Comparison of ENCODE assay signal across 10 cellular contexts in genomic region chr9:110977259-110977709, GRCh38.
DNase-seq lines count a peak whose midpoint lies in the region; ATAC-seq and TF ChIP-seq lines count a peak whose summit lies in the region.
"Had no signal": no experiment of that assay in that cellular context is flagged by ENCODE, and none has a peak within 500 bp of the region (broad histone marks: within the 10 kb centered on the region; RNA-seq: fewer than 3 reads in every experiment).

No MANE protein-coding gene starts in this region.

- H3K27me3 Mint-ChIP-seq in Calu3 (ENCODE audit: unreplicated experiment): no peaks in the 10 kb centered on the region

- peaks cover 19% of the 10 kb centered on the region for H3K4me1 Mint-ChIP-seq in Calu3 (ENCODE audit: low read depth, unreplicated experiment)

- peak; percentile 66 for DNase-seq in Calu3
- peak; percentile 65 for DNase-seq in NCI-H446 treated with DMSO at 0.1 percent for 48 hours (lab: John Stamatoyannopoulos, UW)
- peak; percentile 63 to 87 for DNase-seq in cardiac fibroblast (ENCODE audit: low read depth in 2 of 2)
- no peak for DNase-seq in mucosa of descending colon
- DNase-seq in stimulated activated CD4-positive, alpha-beta T cell treated with anti-CD3 and anti-CD28 coated beads, Interleukin-2, amount 100 ng/mL, for 24 hours: no peak
- no peak for DNase-seq in NCI-H1694 (lab: John Stamatoyannopoulos, UW)
- no peak for DNase-seq in GM03348 (ENCODE audit: low spot score)
- DNase-seq in NCI-H774 (lab: John Stamatoyannopoulos, UW): no peak
- DNase-seq: stimulated activated CD4-positive, alpha-beta T cell treated with anti-CD3 and anti-CD28 coated beads, Interleukin-4, amount 100 ng/mL, for 4 hours had no signal

- H3K4me1 ChIP-seq in mucosa of descending colon (ENCODE audit: low read depth): peaks cover 5% of the 10 kb centered on the region

- H3K36me3 Mint-ChIP-seq in Calu3 (ENCODE audit: insufficient read depth, unreplicated experiment): no peaks in the 10 kb centered on the region

- CTCF ChIA-PET in Calu3 (lab: Charles Lee): no interaction called here

- TF ChIP-seq CTCF in Calu3 (IDR thresholded peaks at IDR 0.05; ENCODE audit: unreplicated experiment) (no peak), cardiac fibroblast (IDR thresholded peaks at IDR 0.05; ENCODE audit: low read depth, low read length) (no peak), mucosa of descending colon (IDR thresholded peaks at IDR 0.05) (no peak)

- H3K27ac Mint-ChIP-seq in Calu3 (ENCODE audit: unreplicated experiment): peak overlapping the region; percentile 11

- H3K4me3 Mint-ChIP-seq in Calu3 (ENCODE audit: low read depth, unreplicated experiment): peak overlapping the region; percentile 3

- intact Hi-C loops in Calu3 (cut with micrococcal nuclease; ENCODE audit: unreplicated experiment) (loop anchor here (5.0 to 10.0 kb wide), 2 partner anchors 60 to 232 kb away; partner anchors contain the start of gene LPAR1), mucosa of descending colon (cut with DNase I, micrococcal nuclease) (no loop called here)

- H3K36me3 ChIP-seq in mucosa of descending colon (ENCODE audit: low read depth): no peaks in the 10 kb centered on the region
- H3K36me3 ChIP-seq: thoracic aorta had no signal

- no peak overlapping the region for H3K4me3 ChIP-seq in cardiac fibroblast (replicated peaks in 1 of 2; ENCODE audit: low read depth in 2 of 2, low read length in 2 of 2)
- H3K4me3 ChIP-seq in mucosa of descending colon: no peak overlapping the region
- H3K4me3 ChIP-seq: thoracic aorta had no signal

- no peaks in the 10 kb centered on the region for H3K9me3 Mint-ChIP-seq in Calu3 (ENCODE audit: low read depth, unreplicated experiment)

- no TSS peak for BruUV-seq in Calu3 (replicated peaks; lab: Mats Ljungman, UMichigan)

- no peaks in the 10 kb centered on the region for H3K9me3 ChIP-seq in mucosa of descending colon
- H3K9me3 ChIP-seq: thoracic aorta had no signal

- ATAC-seq in mucosa of descending colon: peak; percentile 81

Comparison
In these comparisons a context has a peak if more than half of its experiments do, and no peak if none do; other contexts are left out.
1. DNase-seq: peak in Calu3 (single experiment), NCI-H446 treated with DMSO at 0.1 percent for 48 hours (single experiment) and cardiac fibroblast (2 of 2); none in mucosa of descending colon (0 of 3), stimulated activated CD4-positive, alpha-beta T cell treated with anti-CD3 and anti-CD28 coated beads, Interleukin-2, amount 100 ng/mL, for 24 hours (0 of 2), NCI-H1694 (single experiment), GM03348 (single experiment) and NCI-H774 (single experiment).